ENCODE assay signal across 26 cellular contexts in genomic region chr12:132108211-132108832, GRCh38. TPM values are rescaled to one million over a fixed set of nuclear protein-coding genes. Genes with fewer than 3 reads are reported as not detected.
DNase-seq lines count a peak whose midpoint lies in the region; ATAC-seq, FAIRE-seq and TF ChIP-seq lines count a peak whose summit lies in the region.
"Had no signal": no experiment of that assay in that cellular context is flagged by ENCODE, and none has a peak within 500 bp of the region (broad histone marks: within the 10 kb centered on the region; RNA-seq: fewer than 3 reads in every experiment).

No MANE protein-coding gene starts in this region.

- no peak overlapping the region for H3K4ac ChIP-seq in H1 (replicated peaks; ENCODE audit: insufficient read length, low read depth, low read length)

- no peak overlapping the region for H3K9ac ChIP-seq in H1 (replicated peaks in 1 of 4; ENCODE audit: extremely low read depth in 1 of 4, low read depth in 3 of 4, low read length in 3 of 4)
- H3K9ac ChIP-seq: parathyroid adenoma had no signal

- intact Hi-C loops in prostate gland (cut with DNase I) = no loop called here

- peak; percentile 32 for DNase-seq in activated CD8-positive, alpha-beta memory T cell treated with anti-CD3 and anti-CD28 coated beads, Interleukin-2, amount 50 U/mL, for 48 hours
- DNase-seq in activated CD8-positive, alpha-beta memory T cell treated with anti-CD3 and anti-CD28 coated beads, Interleukin-2, amount 10 ng/mL, durations not matched to agents 7 days and 5 days = no peak
- peak; percentile 4 for DNase-seq in NCI-H2196 treated with DMSO at 0.1 percent for 48 hours (lab: John Stamatoyannopoulos, UW; ENCODE audit: unreplicated experiment)
- peak in 1 of 2 experiments; percentile 53 for DNase-seq in H1 (ENCODE audit: low read depth in 1 of 2, low spot score in 2 of 2)
- peak; percentile 45 for DNase-seq in retina
- no peak for DNase-seq in prostate gland (ENCODE audit: low spot score)
- DNase-seq in kidney glomerular epithelial cell (lab: John Stamatoyannopoulos, UW) = no peak
- DNase-seq: activated CD4-positive, alpha-beta T cell treated with anti-CD3 and anti-CD28 coated beads, Interleukin-2, amount 10 ng/mL, durations not matched to agents 24 days and 14 days; activated effector memory CD4-positive, alpha-beta T cell treated with anti-CD3 and anti-CD28 coated beads, Interleukin-2, amount 50 U/mL, for 16 hours; Calu3; dermis blood vessel endothelial cell; KBM-7; NCI-H2029; NCI-H69; OCI-M1; stimulated activated CD4-positive, alpha-beta T cell treated with anti-CD3 and anti-CD28 coated beads, Interleukin-2, amount 100 ng/mL, for 24 hours; stimulated activated naive B cell treated with anti-CD40 and anti-IgM and Interleukin-4, amounts not matched to agents 10 μg/mL and 1 μg/mL and 100 μg/mL, for 72 hours had no signal

- no peak overlapping the region for H3K56ac ChIP-seq in H1 (replicated peaks; ENCODE audit: insufficient read length, low read depth, low read length)

- WGBS in H1 (ENCODE audit: extremely low coverage in 1 of 2, insufficient coverage in 1 of 2, insufficient read length in 1 of 2, insufficient replicate concordance in 2 of 2, low coverage in 1 of 2, low lambda C conversion rate in 2 of 2, missing lambda C conversion rate in 1 of 2), 2 experiments = 76% methylated on average over 16 of the region's 16 CpGs; no CpG with 5 or more reads in 1 of the 2 experiments
- WGBS in prostate gland = 74% methylated on average over 16 of the region's 16 CpGs

- H3K4me1 Mint-ChIP-seq in activated CD8-positive, alpha-beta memory T cell treated with anti-CD3 and anti-CD28 coated beads, Interleukin-2, amount 10 ng/mL, durations not matched to agents 7 days and 5 days = no peaks in the 10 kb centered on the region
- H3K4me1 Mint-ChIP-seq: activated CD4-positive, alpha-beta T cell treated with anti-CD3 and anti-CD28 coated beads, Interleukin-2, amount 10 ng/mL, durations not matched to agents 24 days and 14 days; stimulated activated naive B cell treated with anti-CD40 and anti-IgM and Interleukin-4, amounts not matched to agents 10 μg/mL and 1 μg/mL and 100 μg/mL, for 72 hours had no signal

- no peak overlapping the region for H3K27ac ChIP-seq in H1 (ENCODE audit: low read depth, low read length)
- H3K27ac ChIP-seq in prostate gland = no peak overlapping the region
- H3K27ac ChIP-seq: epithelial cell of prostate, parathyroid adenoma, SJSA1, skin epidermis, thoracic aorta had no signal

- H4K8ac ChIP-seq in H1 (ENCODE audit: extremely low read depth, insufficient read depth, low read length) = peak overlapping the region; percentile 23; the same call in 1 of the 2 replicates

- H3K36me3 ChIP-seq in H1 (ENCODE audit: control insufficient read depth in 2 of 4, insufficient read depth in 4 of 4, low read length in 3 of 4) = peaks cover 2 to 13% (median 4%) of the 10 kb centered on the region in 4 experiments; a peak in 5 of 8 replicates
- no peaks in the 10 kb centered on the region for H3K36me3 ChIP-seq in prostate gland

- H2BK12ac ChIP-seq in H1 (ENCODE audit: low read depth, low read length) = no peak overlapping the region

- peaks cover 3 to 10% of the 10 kb centered on the region in 2 experiments for H4K20me1 ChIP-seq in H1 (replicated peaks in 1 of 2; ENCODE audit: control insufficient read depth in 1 of 2, insufficient read depth in 2 of 2, low read length in 2 of 2)

- no peak overlapping the region for H2BK20ac ChIP-seq in H1 (ENCODE audit: low read length)

- no peak overlapping the region for H3K4me3 Mint-ChIP-seq in activated CD8-positive, alpha-beta memory T cell treated with anti-CD3 and anti-CD28 coated beads, Interleukin-2, amount 10 ng/mL, durations not matched to agents 7 days and 5 days
- H3K4me3 Mint-ChIP-seq: activated CD4-positive, alpha-beta T cell treated with anti-CD3 and anti-CD28 coated beads, Interleukin-2, amount 10 ng/mL, durations not matched to agents 24 days and 14 days; memory B cell; stimulated activated naive B cell treated with anti-CD40 and anti-IgM and Interleukin-4, amounts not matched to agents 10 μg/mL and 1 μg/mL and 100 μg/mL, for 72 hours had no signal

- CTCF ChIA-PET in activated CD8-positive, alpha-beta memory T cell treated with anti-CD3 and anti-CD28 coated beads, Interleukin-2, amount 10 ng/mL, durations not matched to agents 7 days and 5 days (lab: Charles Lee) = interaction anchor here (1.1 kb wide), 1 partner anchor 506 kb away, joined by 3 read pairs; no protein-coding TSS in a partner anchor
- CTCF ChIA-PET in H1 (lab: Charles Lee; ENCODE audit: partially characterized antibody) = no interaction called here

- H3K27me3 Mint-ChIP-seq in activated CD8-positive, alpha-beta memory T cell treated with anti-CD3 and anti-CD28 coated beads, Interleukin-2, amount 10 ng/mL, durations not matched to agents 7 days and 5 days = no peaks in the 10 kb centered on the region
- H3K27me3 Mint-ChIP-seq: activated CD4-positive, alpha-beta T cell treated with anti-CD3 and anti-CD28 coated beads, Interleukin-2, amount 10 ng/mL, durations not matched to agents 24 days and 14 days; memory B cell; stimulated activated naive B cell treated with anti-CD40 and anti-IgM and Interleukin-4, amounts not matched to agents 10 μg/mL and 1 μg/mL and 100 μg/mL, for 72 hours had no signal

- peaks cover 11% of the 10 kb centered on the region for H3K36me3 Mint-ChIP-seq in activated CD8-positive, alpha-beta memory T cell treated with anti-CD3 and anti-CD28 coated beads, Interleukin-2, amount 10 ng/mL, durations not matched to agents 7 days and 5 days

- FAIRE-seq in H1 (lab: Jason Lieb, UNC) = no peak
- FAIRE-seq: bronchial epithelial cell, GM18507 had no signal

- TF ChIP-seq POLR2A in H1 (IDR thresholded peaks at IDR 0.05; ENCODE audit: control extremely low read depth in 1 of 2, low read depth in 2 of 2, low read length in 2 of 2) (no peak), prostate gland (IDR thresholded peaks at IDR 0.05) (no peak)

- H2BK5ac ChIP-seq in H1 (ENCODE audit: low read depth, low read length) = no peak overlapping the region

- no peaks in the 10 kb centered on the region for H3K9me3 Mint-ChIP-seq in activated CD8-positive, alpha-beta memory T cell treated with anti-CD3 and anti-CD28 coated beads, Interleukin-2, amount 10 ng/mL, durations not matched to agents 7 days and 5 days (ENCODE audit: low read depth)
- H3K9me3 Mint-ChIP-seq: activated CD4-positive, alpha-beta T cell treated with anti-CD3 and anti-CD28 coated beads, Interleukin-2, amount 10 ng/mL, durations not matched to agents 24 days and 14 days; memory B cell; stimulated activated naive B cell treated with anti-CD40 and anti-IgM and Interleukin-4, amounts not matched to agents 10 μg/mL and 1 μg/mL and 100 μg/mL, for 72 hours had no signal

- H3K4me3 ChIP-seq in H1 (ENCODE audit: extremely low read depth in 1 of 4, insufficient read depth in 2 of 4, low read depth in 3 of 4, low read length in 4 of 4) (no peak overlapping the region), prostate gland (no peak overlapping the region)
- H3K4me3 ChIP-seq: SJSA1, skin epidermis, thoracic aorta had no signal

- H3K23me2 ChIP-seq in H1 (ENCODE audit: low read depth, low read length) = no peaks in the 10 kb centered on the region

- H2BK15ac ChIP-seq in H1 (ENCODE audit: low read length) = no peak overlapping the region

- H3K18ac ChIP-seq in H1 (ENCODE audit: extremely low read depth, low read length) = no peak overlapping the region

- no peaks in the 10 kb centered on the region for H3K9me3 ChIP-seq in H1 (ENCODE audit: insufficient read depth in 2 of 2, low read depth in 1 of 2, low read length in 1 of 2)
- no peaks in the 10 kb centered on the region for H3K9me3 ChIP-seq in prostate gland
- H3K9me3 ChIP-seq: SJSA1, thoracic aorta had no signal

- H4K5ac ChIP-seq in H1 (ENCODE audit: insufficient read length, low read depth, low read length) = no peak overlapping the region

- no peaks in the 10 kb centered on the region for H3K27me3 ChIP-seq in H1 (replicated peaks in 1 of 4; ENCODE audit: control insufficient read depth in 3 of 4, extremely low read depth in 1 of 4, insufficient read depth in 3 of 4, low read length in 3 of 4)
- H3K27me3 ChIP-seq in prostate gland (replicated peaks; ENCODE audit: insufficient read depth) = no peaks in the 10 kb centered on the region
- H3K27me3 ChIP-seq: SJSA1 had no signal

- no peak overlapping the region for H4K91ac ChIP-seq in H1 (replicated peaks; ENCODE audit: insufficient read length, low read length)

- POLR2A ChIA-PET in H1 (lab: Charles Lee; ENCODE audit: partially characterized antibody) = interaction anchor here (0.9 kb wide), 1 partner anchor 13 kb away, joined by 3 read pairs; no protein-coding TSS in a partner anchor

- no peaks in the 10 kb centered on the region for H3K79me2 ChIP-seq in H1 (ENCODE audit: control insufficient read depth in 1 of 2, insufficient read depth in 2 of 2, low read length in 2 of 2)
- H3K79me2 ChIP-seq: parathyroid adenoma had no signal

- H3K4me2 ChIP-seq in H1 (ENCODE audit: insufficient read depth in 1 of 2, low read depth in 2 of 2, low read length in 2 of 2) = no peak overlapping the region

- no peaks in the 10 kb centered on the region for H3K79me1 ChIP-seq in H1 (ENCODE audit: low read depth, low read length)

- no peak overlapping the region for H3K27ac Mint-ChIP-seq in activated CD8-positive, alpha-beta memory T cell treated with anti-CD3 and anti-CD28 coated beads, Interleukin-2, amount 10 ng/mL, durations not matched to agents 7 days and 5 days
- H3K27ac Mint-ChIP-seq: activated CD4-positive, alpha-beta T cell treated with anti-CD3 and anti-CD28 coated beads, Interleukin-2, amount 10 ng/mL, durations not matched to agents 24 days and 14 days; memory B cell had no signal

- ATAC-seq in activated CD8-positive, alpha-beta memory T cell treated with anti-CD3 and anti-CD28 coated beads, Interleukin-2, amount 10 ng/mL, durations not matched to agents 7 days and 5 days = no peak
- ATAC-seq in HG02884 (IDR thresholded peaks at IDR 0.05; ENCODE audit: unreplicated experiment) = no peak
- ATAC-seq: stimulated activated naive B cell treated with anti-CD40 and anti-IgM and Interleukin-4, amounts not matched to agents 10 μg/mL and 1 μg/mL and 100 μg/mL, for 72 hours had no signal

- no peak overlapping the region for H2BK120ac ChIP-seq in H1 (replicated peaks; ENCODE audit: low read depth, low read length)

- H3K4me1 ChIP-seq in H1 (replicated peaks in 1 of 4; ENCODE audit: control insufficient read depth in 3 of 4, insufficient read depth in 4 of 4, low read length in 3 of 4) (peaks cover 0 to 5% (median 3%) of the 10 kb centered on the region in 4 experiments; a peak in 4 of 7 replicates), prostate gland (replicated peaks) (no peaks in the 10 kb centered on the region)
- H3K4me1 ChIP-seq: parathyroid adenoma, SJSA1 had no signal

- TF ChIP-seq EP300 in H1 (IDR thresholded peaks at IDR 0.05; ENCODE audit: borderline replicate concordance in 1 of 2, low read depth in 2 of 2, low read length in 2 of 2) = no peak

- no peak overlapping the region for H2AK5ac ChIP-seq in H1 (ENCODE audit: low read depth, low read length)

- no peak for TF ChIP-seq RAD21 in H1 (IDR thresholded peaks at IDR 0.05 in 1 of 2, conservative IDR thresholded peaks at IDR 0.05 in 1 of 2; ENCODE audit: low read depth in 2 of 2, low read length in 2 of 2)

- no peak overlapping the region for H3K23ac ChIP-seq in H1 (ENCODE audit: insufficient read length)

- H2AFZ ChIP-seq in H1 (ENCODE audit: low read length) = no peak overlapping the region
- H2AFZ ChIP-seq: parathyroid adenoma had no signal

- TF ChIP-seq CTCF in H1 (IDR thresholded peaks at IDR 0.05; ENCODE audit: control extremely low read depth in 1 of 3, insufficient read depth in 1 of 3, low read depth in 1 of 3, low read length in 3 of 3) (no peak), prostate gland (IDR thresholded peaks at IDR 0.05) (no peak)

- H3K14ac ChIP-seq in H1 (ENCODE audit: insufficient read length) = no peak overlapping the region

RNA-seq across cellular contexts. Expression of gene DDX51, which starts 35.8 kb away (rescaled TPM):
- total RNA-seq in activated CD8-positive, alpha-beta memory T cell treated with anti-CD3 and anti-CD28 coated beads, Interleukin-2, amount 10 ng/mL, durations not matched to agents 7 days and 5 days = 10 to 100 TPM; 24.4 to 30.5 TPM
- 24.4 and 25.3 TPM in 2 replicates for total RNA-seq in H1 (2021; fragmentation: NEBNext Ultra II Directional; extraction: Animal tissue kit (Norgen Biotek cat#: 25700))
- polyA plus RNA-seq in H1 (2011; rRNA removed) = 11.2 and 19.5 TPM in 2 replicates
- 23.8 TPM for polyA plus RNA-seq in H1 (2011; cell fraction: cytosol; rRNA removed)
- polyA plus RNA-seq in H1 (2011; cell fraction: nucleus; rRNA removed) = 65.2 TPM
- polyA plus RNA-seq in H1 (2012, experiment 1 of 2) = 25.8 to 31.0 TPM (median 27.9 TPM) in 4 replicates
- 11.4 TPM for polyA plus RNA-seq in H1 (2012, experiment 2 of 2)
- polyA plus RNA-seq in H1 (2013, experiment 1 of 2) = 11.4 TPM
- polyA plus RNA-seq in H1 (2013, experiment 2 of 2) = 9.4 TPM
- polyA minus RNA-seq in H1 (2011; rRNA and poly(A)+ RNA removed) = 8.7 and 14.0 TPM in 2 replicates
- 12.7 TPM for polyA minus RNA-seq in H1 (2011; cell fraction: cytosol; rRNA and poly(A)+ RNA removed)
- polyA minus RNA-seq in H1 (2011; cell fraction: nucleus; rRNA and poly(A)+ RNA removed) = 28.4 TPM
- 10 to 100 TPM; 12.7 to 29.0 TPM for total RNA-seq in prostate gland

RNA-seq across cellular contexts. Expression of gene NOC4L, which starts 35.9 kb away (rescaled TPM):
- total RNA-seq in activated CD8-positive, alpha-beta memory T cell treated with anti-CD3 and anti-CD28 coated beads, Interleukin-2, amount 10 ng/mL, durations not matched to agents 7 days and 5 days = 10 to 100 TPM; 38.0 to 42.9 TPM
- total RNA-seq in H1 (2021; fragmentation: NEBNext Ultra II Directional; extraction: Animal tissue kit (Norgen Biotek cat#: 25700)) = 38.5 and 40.3 TPM in 2 replicates
- polyA plus RNA-seq in H1 (2011; rRNA removed) = 26.8 and 40.3 TPM in 2 replicates
- 15.4 TPM for polyA plus RNA-seq in H1 (2011; cell fraction: cytosol; rRNA removed)
- polyA plus RNA-seq in H1 (2011; cell fraction: nucleus; rRNA removed) = 33.2 TPM
- 20.7 to 40.0 TPM (median 39.8 TPM) in 4 replicates for polyA plus RNA-seq in H1 (2012, experiment 1 of 2)
- polyA plus RNA-seq in H1 (2012, experiment 2 of 2) = 47.9 TPM
- 41.4 TPM for polyA plus RNA-seq in H1 (2013, experiment 1 of 2)
- polyA plus RNA-seq in H1 (2013, experiment 2 of 2) = 37.7 TPM
- 6.1 and 7.4 TPM in 2 replicates for polyA minus RNA-seq in H1 (2011; rRNA and poly(A)+ RNA removed)
- 14.4 TPM for polyA minus RNA-seq in H1 (2011; cell fraction: cytosol; rRNA and poly(A)+ RNA removed)
- 11.9 TPM for polyA minus RNA-seq in H1 (2011; cell fraction: nucleus; rRNA and poly(A)+ RNA removed)
- total RNA-seq in prostate gland = 10 to 100 TPM; 12.4 to 32.5 TPM

Comparison
In these comparisons a context has a peak if more than half of its experiments do, and no peak if none do; other contexts are left out.
1. DNase-seq: peak in activated CD8-positive, alpha-beta memory T cell treated with anti-CD3 and anti-CD28 coated beads, Interleukin-2, amount 50 U/mL, for 48 hours (single experiment), NCI-H2196 treated with DMSO at 0.1 percent for 48 hours (single experiment) and retina (single experiment); none in activated CD8-positive, alpha-beta memory T cell treated with anti-CD3 and anti-CD28 coated beads, Interleukin-2, amount 10 ng/mL, durations not matched to agents 7 days and 5 days (single experiment), prostate gland (single experiment) and kidney glomerular epithelial cell (single experiment).